ENCODE assay signal across 22 cellular contexts in the genomic region with DNA sequence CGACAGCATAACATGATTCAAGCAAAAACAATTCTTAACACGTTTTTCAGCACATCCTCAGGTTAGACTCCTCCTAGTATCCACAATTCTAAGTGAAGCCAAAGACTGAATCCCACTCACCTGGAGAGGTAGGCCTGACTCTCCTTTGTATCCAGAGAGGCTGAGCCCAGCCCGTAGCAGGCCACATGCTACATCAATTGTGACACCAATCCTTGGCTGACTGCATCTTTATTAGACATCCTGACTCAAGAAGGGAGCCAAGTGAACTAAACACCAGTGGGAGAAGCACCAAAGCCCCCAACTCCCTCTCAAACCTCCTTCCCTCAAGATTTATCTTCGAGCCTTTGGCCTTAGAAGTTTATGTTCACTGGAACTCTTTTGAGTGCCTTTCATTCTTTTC.
DNase-seq lines count a peak whose midpoint lies in the region; ATAC-seq and TF ChIP-seq lines count a peak whose summit lies in the region.
"Had no signal": no experiment of that assay in that cellular context is flagged by ENCODE, and none has a peak within 500 bp of the region (broad histone marks: within the 10 kb centered on the region; RNA-seq: fewer than 3 reads in every experiment).

No MANE protein-coding gene starts in this region.

- no peak overlapping the region for H3K9ac ChIP-seq in rectal smooth muscle tissue (ENCODE audit: low read length)

- DNase-seq in right atrium auricular region (ENCODE audit: low spot score), result no peak
- no peak for DNase-seq in cardiac septum (ENCODE audit: low spot score)
- no peak for DNase-seq in esophagus squamous epithelium (lab: John Stamatoyannopoulos, UW)
- no peak for DNase-seq in vagina (ENCODE audit: extremely low spot score in 2 of 2)
- DNase-seq in SJCRH30, result no peak
- DNase-seq in activated CD8-positive, alpha-beta T cell treated with anti-CD3 and anti-CD28 coated beads for 36 hours, result no peak
- no peak for DNase-seq in stimulated activated naive B cell treated with anti-CD40 and anti-IgM and Interleukin-4, amounts not matched to agents 10 μg/mL and 1 μg/mL and 100 μg/mL, for 72 hours
- DNase-seq: activated CD8-positive, alpha-beta memory T cell treated with anti-CD3 and anti-CD28 coated beads, Interleukin-2, amount 10 ng/mL, durations not matched to agents 7 days and 5 days; BE2C; brain microvascular endothelial cell; Caco-2; dermis blood vessel endothelial cell; MG63; natural killer cell; NCI-H1436; NCI-H2171; NCI-H526 treated with DMSO at 0.1 percent for 48 hours; stimulated activated CD4-positive, alpha-beta T cell treated with anti-CD3 and anti-CD28 coated beads, Interleukin-4, amount 100 ng/mL, for 24 hours; stimulated activated naive CD8-positive, alpha-beta T cell treated with anti-CD3 and anti-CD28 coated beads, Interleukin-15, amount 100 ng/mL, for 72 hours had no signal

- no peaks in the 10 kb centered on the region for H3K27me3 ChIP-seq in right atrium auricular region
- H3K27me3 ChIP-seq in esophagus squamous epithelium, result no peaks in the 10 kb centered on the region
- H3K27me3 ChIP-seq in rectal smooth muscle tissue (ENCODE audit: control insufficient read depth, insufficient read depth, low read length), result no peaks in the 10 kb centered on the region
- no peaks in the 10 kb centered on the region for H3K27me3 ChIP-seq in vagina
- no peaks in the 10 kb centered on the region for H3K27me3 ChIP-seq in SJCRH30
- H3K27me3 ChIP-seq: BE2C, MG63 had no signal

- POLR2A ChIA-PET in activated CD8-positive, alpha-beta T cell treated with anti-CD3 and anti-CD28 coated beads for 36 hours (lab: Charles Lee), result no interaction called here

- WGBS in esophagus squamous epithelium, 2 donors, result 41 to 48% methylated on average over 4 of the region's 4 CpGs

- no peaks in the 10 kb centered on the region for H3K4me1 Mint-ChIP-seq in activated CD8-positive, alpha-beta T cell treated with anti-CD3 and anti-CD28 coated beads for 36 hours (ENCODE audit: low read depth)
- H3K4me1 Mint-ChIP-seq in stimulated activated naive B cell treated with anti-CD40 and anti-IgM and Interleukin-4, amounts not matched to agents 10 μg/mL and 1 μg/mL and 100 μg/mL, for 72 hours, result peaks cover 1 to 14% of the 10 kb centered on the region in 2 donors
- H3K4me1 Mint-ChIP-seq: activated CD8-positive, alpha-beta memory T cell treated with anti-CD3 and anti-CD28 coated beads, Interleukin-2, amount 10 ng/mL, durations not matched to agents 7 days and 5 days; natural killer cell; stimulated activated naive CD8-positive, alpha-beta T cell treated with anti-CD3 and anti-CD28 coated beads, Interleukin-15, amount 100 ng/mL, for 72 hours had no signal

- no peaks in the 10 kb centered on the region for H3K9me3 ChIP-seq in right atrium auricular region
- H3K9me3 ChIP-seq in esophagus squamous epithelium, result no peaks in the 10 kb centered on the region
- H3K9me3 ChIP-seq in vagina, result no peaks in the 10 kb centered on the region
- no peaks in the 10 kb centered on the region for H3K9me3 ChIP-seq in SJCRH30 (replicated peaks)
- H3K9me3 ChIP-seq: A549, BE2C, Caco-2, MG63 had no signal

- H3K4me1 ChIP-seq in right atrium auricular region (peaks cover 0 to 46% of the 10 kb centered on the region in 2 donors), esophagus squamous epithelium (peaks cover 0 to 70% (median 5%) of the 10 kb centered on the region in 3 donors), rectal smooth muscle tissue (ENCODE audit: control insufficient read depth, insufficient read depth, low read length) (peaks cover 32% of the 10 kb centered on the region), vagina (peaks cover 13% of the 10 kb centered on the region), SJCRH30 (no peaks in the 10 kb centered on the region)
- H3K4me1 ChIP-seq: A549, BE2C, Caco-2 had no signal

- H3K36me3 ChIP-seq in right atrium auricular region (peaks cover 45% of the 10 kb centered on the region), esophagus squamous epithelium (peaks cover 0 to 18% (median 0%) of the 10 kb centered on the region in 3 donors), rectal smooth muscle tissue (ENCODE audit: control insufficient read depth, insufficient read depth, low read length) (no peaks in the 10 kb centered on the region), vagina (no peaks in the 10 kb centered on the region), SJCRH30 (no peaks in the 10 kb centered on the region)
- H3K36me3 ChIP-seq: BE2C, brain microvascular endothelial cell, MG63 had no signal

- no peak overlapping the region for H3K4me3 Mint-ChIP-seq in activated CD8-positive, alpha-beta T cell treated with anti-CD3 and anti-CD28 coated beads for 36 hours
- H3K4me3 Mint-ChIP-seq in stimulated activated naive B cell treated with anti-CD40 and anti-IgM and Interleukin-4, amounts not matched to agents 10 μg/mL and 1 μg/mL and 100 μg/mL, for 72 hours, result no peak overlapping the region
- H3K4me3 Mint-ChIP-seq: activated CD8-positive, alpha-beta memory T cell treated with anti-CD3 and anti-CD28 coated beads, Interleukin-2, amount 10 ng/mL, durations not matched to agents 7 days and 5 days; activated naive CD8-positive, alpha-beta T cell; natural killer cell; stimulated activated naive CD8-positive, alpha-beta T cell treated with anti-CD3 and anti-CD28 coated beads, Interleukin-15, amount 100 ng/mL, for 72 hours had no signal

- ATAC-seq in activated CD8-positive, alpha-beta T cell treated with anti-CD3 and anti-CD28 coated beads for 36 hours, result no peak
- ATAC-seq in stimulated activated naive B cell treated with anti-CD40 and anti-IgM and Interleukin-4, amounts not matched to agents 10 μg/mL and 1 μg/mL and 100 μg/mL, for 72 hours (replicated peaks), result no peak
- ATAC-seq: A549; activated CD8-positive, alpha-beta memory T cell treated with anti-CD3 and anti-CD28 coated beads, Interleukin-2, amount 10 ng/mL, durations not matched to agents 7 days and 5 days; natural killer cell; stimulated activated naive CD8-positive, alpha-beta T cell treated with anti-CD3 and anti-CD28 coated beads, Interleukin-15, amount 100 ng/mL, for 72 hours had no signal

- no peaks in the 10 kb centered on the region for H3K36me3 Mint-ChIP-seq in activated CD8-positive, alpha-beta T cell treated with anti-CD3 and anti-CD28 coated beads for 36 hours (ENCODE audit: low read depth)
- H3K36me3 Mint-ChIP-seq in stimulated activated naive B cell treated with anti-CD40 and anti-IgM and Interleukin-4, amounts not matched to agents 10 μg/mL and 1 μg/mL and 100 μg/mL, for 72 hours, result no peaks in the 10 kb centered on the region
- H3K36me3 Mint-ChIP-seq: activated CD8-positive, alpha-beta memory T cell treated with anti-CD3 and anti-CD28 coated beads, Interleukin-2, amount 10 ng/mL, durations not matched to agents 7 days and 5 days; activated naive CD8-positive, alpha-beta T cell; natural killer cell had no signal

- H3K27ac ChIP-seq in right atrium auricular region (peak overlapping the region; percentile 95 to 99), esophagus squamous epithelium (peak overlapping the region; percentile 43 to 90 (median 74)), rectal smooth muscle tissue (ENCODE audit: low read depth, low read length) (peak overlapping the region; percentile 89), vagina (peak overlapping the region; percentile 74), SJCRH30 (no peak overlapping the region)
- H3K27ac ChIP-seq: A549, brain microvascular endothelial cell had no signal

- H3K27ac Mint-ChIP-seq in activated CD8-positive, alpha-beta T cell treated with anti-CD3 and anti-CD28 coated beads for 36 hours, result no peak overlapping the region
- no peak overlapping the region for H3K27ac Mint-ChIP-seq in stimulated activated naive B cell treated with anti-CD40 and anti-IgM and Interleukin-4, amounts not matched to agents 10 μg/mL and 1 μg/mL and 100 μg/mL, for 72 hours
- H3K27ac Mint-ChIP-seq: activated CD8-positive, alpha-beta memory T cell treated with anti-CD3 and anti-CD28 coated beads, Interleukin-2, amount 10 ng/mL, durations not matched to agents 7 days and 5 days; activated naive CD8-positive, alpha-beta T cell; natural killer cell had no signal

- TF ChIP-seq POLR2A in esophagus squamous epithelium (IDR thresholded peaks at IDR 0.05) (no peak), vagina (IDR thresholded peaks at IDR 0.05) (no peak)

- no peak for TF ChIP-seq CTCF in right atrium auricular region (IDR thresholded peaks at IDR 0.05)
- no peak for TF ChIP-seq CTCF in esophagus squamous epithelium (IDR thresholded peaks at IDR 0.05)
- no peak for TF ChIP-seq CTCF in vagina (IDR thresholded peaks at IDR 0.05)
- TF ChIP-seq CTCF in activated CD8-positive, alpha-beta T cell treated with anti-CD3 and anti-CD28 coated beads for 36 hours (IDR thresholded peaks at IDR 0.05), result no peak

- no peaks in the 10 kb centered on the region for H3K9me3 Mint-ChIP-seq in activated CD8-positive, alpha-beta T cell treated with anti-CD3 and anti-CD28 coated beads for 36 hours
- H3K9me3 Mint-ChIP-seq in stimulated activated naive B cell treated with anti-CD40 and anti-IgM and Interleukin-4, amounts not matched to agents 10 μg/mL and 1 μg/mL and 100 μg/mL, for 72 hours, result no peaks in the 10 kb centered on the region
- H3K9me3 Mint-ChIP-seq: natural killer cell; stimulated activated naive CD8-positive, alpha-beta T cell treated with anti-CD3 and anti-CD28 coated beads, Interleukin-15, amount 100 ng/mL, for 72 hours had no signal

- H3K4me3 ChIP-seq in right atrium auricular region (peak overlapping the region; percentile 55 to 56), esophagus squamous epithelium (no peak overlapping the region), rectal smooth muscle tissue (ENCODE audit: low read length) (no peak overlapping the region), vagina (no peak overlapping the region), SJCRH30 (no peak overlapping the region)
- H3K4me3 ChIP-seq: A549, MG63 had no signal

- intact Hi-C loops in cardiac septum (cut with DNase I) (no loop called here), esophagus squamous epithelium (cut with DNase I) (no loop called here), vagina (cut with DNase I) (no loop called here)
- intact Hi-C loops in activated CD8-positive, alpha-beta T cell treated with anti-CD3 and anti-CD28 coated beads for 36 hours (cut with micrococcal nuclease), result no loop called here

- CTCF ChIA-PET in activated CD8-positive, alpha-beta T cell treated with anti-CD3 and anti-CD28 coated beads for 36 hours (lab: Charles Lee), result no interaction called here

- no peaks in the 10 kb centered on the region for H3K27me3 Mint-ChIP-seq in activated CD8-positive, alpha-beta T cell treated with anti-CD3 and anti-CD28 coated beads for 36 hours
- H3K27me3 Mint-ChIP-seq in stimulated activated naive B cell treated with anti-CD40 and anti-IgM and Interleukin-4, amounts not matched to agents 10 μg/mL and 1 μg/mL and 100 μg/mL, for 72 hours, result peaks cover 0 to 6% of the 10 kb centered on the region in 2 donors
- H3K27me3 Mint-ChIP-seq: activated naive CD8-positive, alpha-beta T cell; stimulated activated naive CD8-positive, alpha-beta T cell treated with anti-CD3 and anti-CD28 coated beads, Interleukin-15, amount 100 ng/mL, for 72 hours had no signal

Comparison
In these comparisons a context has a peak if more than half of its experiments do, and no peak if none do; other contexts are left out.
1. H3K4me3 ChIP-seq: peak in right atrium auricular region (2 of 2); none in esophagus squamous epithelium (0 of 4), rectal smooth muscle tissue (single experiment), vagina (0 of 2) and SJCRH30 (single experiment).